9 cellular contexts compared by ENCODE assay signal in the genomic region with DNA sequence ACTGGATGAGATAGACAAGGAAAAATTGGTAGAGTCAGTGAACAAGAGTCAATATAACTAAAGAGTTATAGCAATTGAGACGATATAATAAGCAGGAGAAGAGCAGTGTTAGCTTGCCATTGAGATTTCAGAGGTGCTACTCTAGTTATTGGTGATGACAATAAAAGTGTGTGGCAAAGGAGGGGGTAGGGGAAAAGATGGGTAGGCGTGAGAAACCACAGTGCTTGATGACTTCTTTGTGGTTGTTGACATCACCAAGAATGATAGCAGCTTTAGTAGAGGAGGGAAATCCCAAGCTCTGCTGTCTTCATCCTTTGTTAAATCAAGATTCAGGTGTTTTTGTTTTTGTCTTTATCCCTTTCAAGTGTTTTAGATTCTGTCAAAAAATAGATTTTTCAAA.
DNase-seq lines count a peak whose midpoint lies in the region; ATAC-seq, FAIRE-seq and TF ChIP-seq lines count a peak whose summit lies in the region.
"Had no signal": no experiment of that assay in that cellular context is flagged by ENCODE, and none has a peak within 500 bp of the region (broad histone marks: within the 10 kb centered on the region; RNA-seq: fewer than 3 reads in every experiment).

No MANE protein-coding gene starts in this region.

- H3K27ac ChIP-seq in astrocyte (ENCODE audit: low read depth, low read length) = no peak overlapping the region

- peak overlapping the region; percentile 31 for H3K27ac Mint-ChIP-seq in astrocyte (ENCODE audit: unreplicated experiment)
- H3K27ac Mint-ChIP-seq in stimulated activated effector memory CD8-positive, alpha-beta T cell treated with anti-CD3 and anti-CD28 coated beads, Interleukin-12 subunit alpha, Interleukin-12 subunit beta, amount 100 ng/mL, for 72 hours = peak overlapping the region; percentile 2

- no peaks in the 10 kb centered on the region for H3K27me3 Mint-ChIP-seq in astrocyte (ENCODE audit: low read depth, unreplicated experiment)

- H4K20me1 ChIP-seq in astrocyte (ENCODE audit: insufficient read depth, low read length) = no peaks in the 10 kb centered on the region

- peak; percentile 100 for ATAC-seq in stimulated activated effector memory CD8-positive, alpha-beta T cell treated with anti-CD3 and anti-CD28 coated beads, Interleukin-12 subunit alpha, Interleukin-12 subunit beta, amount 100 ng/mL, for 72 hours
- no peak for ATAC-seq in HG03025 (IDR thresholded peaks at IDR 0.05; ENCODE audit: low FRiP score, unreplicated experiment)

- no peak overlapping the region for H2AFZ ChIP-seq in astrocyte (ENCODE audit: low read depth, low read length)

- no peaks in the 10 kb centered on the region for H3K27me3 ChIP-seq in astrocyte (ENCODE audit: insufficient read depth, low read length)

- no peak overlapping the region for H3K4me2 ChIP-seq in astrocyte (ENCODE audit: low read length)

- H3K4me1 ChIP-seq in astrocyte (ENCODE audit: insufficient read depth, low read length) = no peaks in the 10 kb centered on the region

- H3K79me2 ChIP-seq in astrocyte (ENCODE audit: insufficient read depth, low read length) = no peaks in the 10 kb centered on the region

- H3K9me3 Mint-ChIP-seq in astrocyte (ENCODE audit: unreplicated experiment) = no peaks in the 10 kb centered on the region
- H3K9me3 Mint-ChIP-seq in stimulated activated effector memory CD8-positive, alpha-beta T cell treated with anti-CD3 and anti-CD28 coated beads, Interleukin-12 subunit alpha, Interleukin-12 subunit beta, amount 100 ng/mL, for 72 hours = no peaks in the 10 kb centered on the region

- no peak for FAIRE-seq in astrocyte (lab: Jason Lieb, UNC)
- FAIRE-seq: A204.1 had no signal

- no peak overlapping the region for H3K4me3 ChIP-seq in astrocyte (ENCODE audit: insufficient read depth, low read depth, low read length)

- H3K9me3 ChIP-seq in astrocyte (ENCODE audit: insufficient read depth, low read depth, low read length) = no peaks in the 10 kb centered on the region

- peaks cover 11% of the 10 kb centered on the region for H3K4me1 Mint-ChIP-seq in astrocyte (ENCODE audit: low read depth, unreplicated experiment)
- H3K4me1 Mint-ChIP-seq in stimulated activated effector memory CD8-positive, alpha-beta T cell treated with anti-CD3 and anti-CD28 coated beads, Interleukin-12 subunit alpha, Interleukin-12 subunit beta, amount 100 ng/mL, for 72 hours = peaks cover 19% of the 10 kb centered on the region

- H3K4me3 Mint-ChIP-seq in astrocyte (ENCODE audit: unreplicated experiment) = no peak overlapping the region
- no peak overlapping the region for H3K4me3 Mint-ChIP-seq in stimulated activated effector memory CD8-positive, alpha-beta T cell treated with anti-CD3 and anti-CD28 coated beads, Interleukin-12 subunit alpha, Interleukin-12 subunit beta, amount 100 ng/mL, for 72 hours

- no peaks in the 10 kb centered on the region for H3K36me3 Mint-ChIP-seq in astrocyte (ENCODE audit: low read depth, unreplicated experiment)
- H3K36me3 Mint-ChIP-seq in stimulated activated effector memory CD8-positive, alpha-beta T cell treated with anti-CD3 and anti-CD28 coated beads, Interleukin-12 subunit alpha, Interleukin-12 subunit beta, amount 100 ng/mL, for 72 hours = no peaks in the 10 kb centered on the region

- no peaks in the 10 kb centered on the region for H3K36me3 ChIP-seq in astrocyte (ENCODE audit: insufficient read depth, low read length)

- H3K9ac ChIP-seq in astrocyte (ENCODE audit: low read length) = no peak overlapping the region

- peak; percentile 14 for DNase-seq in NK-92 treated with Interleukin-12 subunit alpha and Interleukin-12 subunit beta, amount 100 ng/mL, for 24 hours (lab: John Stamatoyannopoulos, UW)
- DNase-seq in NK-92 (lab: John Stamatoyannopoulos, UW; ENCODE audit: unreplicated experiment) = no peak
- DNase-seq in OCI-M1 (lab: John Stamatoyannopoulos, UW) = peak; percentile 65
- DNase-seq in astrocyte (ENCODE audit: low read depth) = peak; percentile 15
- peak; percentile 47 to 82 for DNase-seq in stimulated activated effector memory CD8-positive, alpha-beta T cell treated with anti-CD3 and anti-CD28 coated beads, Interleukin-12 subunit alpha, Interleukin-12 subunit beta, amount 100 ng/mL, for 72 hours (ENCODE audit: low spot score in 2 of 2)
- DNase-seq in cerebellar cortex (ENCODE audit: low spot score) = no peak
- no peak for DNase-seq in NCI-H510A treated with DMSO at 0.1 percent for 48 hours (lab: John Stamatoyannopoulos, UW)

- no peak for TF ChIP-seq CTCF in astrocyte (IDR thresholded peaks at IDR 0.05; ENCODE audit: insufficient read depth, low read depth, low read length)

Comparison
In these comparisons a context has a peak if more than half of its experiments do, and no peak if none do; other contexts are left out.
1. DNase-seq: peak in NK-92 treated with Interleukin-12 subunit alpha and Interleukin-12 subunit beta, amount 100 ng/mL, for 24 hours (single experiment), OCI-M1 (single experiment), astrocyte (single experiment) and stimulated activated effector memory CD8-positive, alpha-beta T cell treated with anti-CD3 and anti-CD28 coated beads, Interleukin-12 subunit alpha, Interleukin-12 subunit beta, amount 100 ng/mL, for 72 hours (2 of 2); none in NK-92 (single experiment), cerebellar cortex (single experiment) and NCI-H510A treated with DMSO at 0.1 percent for 48 hours (single experiment).